ENCODE assay signal across 8 cellular contexts in the genomic region with DNA sequence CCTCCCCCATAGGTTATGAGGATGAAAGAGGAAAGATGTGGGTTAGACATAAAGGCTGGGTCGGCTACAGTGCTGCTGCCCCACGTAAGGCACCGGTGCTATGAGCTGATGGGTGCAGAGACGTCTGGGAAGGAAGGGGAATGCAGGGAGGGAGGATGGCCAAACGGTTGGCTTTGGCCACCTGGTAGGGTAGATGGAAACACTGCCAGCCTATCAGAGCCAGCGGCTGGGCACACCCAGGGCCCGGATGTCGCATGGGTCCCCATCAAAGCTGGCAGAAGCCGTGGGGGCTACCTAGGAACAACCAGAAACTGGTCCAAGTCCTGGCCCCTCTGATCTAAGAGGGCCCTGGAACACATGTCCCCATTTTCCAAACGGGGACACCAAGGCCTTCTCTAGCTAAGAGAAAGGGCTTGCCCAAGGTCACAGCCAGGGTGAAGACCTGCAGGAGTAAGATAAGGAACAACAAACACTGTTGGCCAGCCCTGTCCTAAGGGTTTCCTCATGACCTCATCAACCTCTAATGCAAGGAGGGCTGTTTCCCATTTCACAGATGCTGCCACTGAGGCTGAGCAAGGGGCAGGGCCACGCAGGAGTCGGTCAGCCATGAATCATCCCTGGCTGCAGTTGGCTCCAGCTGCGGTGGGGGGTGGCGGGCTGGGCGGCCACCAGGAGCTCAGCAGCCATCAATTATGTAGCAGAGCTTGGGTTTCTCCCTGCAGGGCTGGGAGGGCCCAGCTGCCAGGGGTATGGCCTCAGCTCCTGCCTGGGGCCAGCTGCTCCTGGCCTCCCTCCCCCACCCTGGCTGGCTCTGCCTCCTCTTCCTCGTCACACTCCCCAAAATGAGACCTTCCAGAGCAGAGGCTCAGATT. TPM values are rescaled to one million over a fixed set of nuclear protein-coding genes. Genes with fewer than 3 reads are reported as not detected.
DNase-seq lines count a peak whose midpoint lies in the region; ATAC-seq and TF ChIP-seq lines count a peak whose summit lies in the region.

No MANE protein-coding gene starts in this region.

- no peak for TF ChIP-seq EP300 in esophagus muscularis mucosa (IDR thresholded peaks at IDR 0.05)

- H3K27me3 ChIP-seq in OCI-LY1 (ENCODE audit: insufficient read depth, low read length) (no peaks in the 10 kb centered on the region), esophagus muscularis mucosa (no peaks in the 10 kb centered on the region), psoas muscle (ENCODE audit: insufficient read depth in 3 of 3, low read length in 2 of 3) (no peaks in the 10 kb centered on the region), upper lobe of right lung (no peaks in the 10 kb centered on the region)

- H3K4me2 ChIP-seq in OCI-LY1 (ENCODE audit: low read length) = no peak overlapping the region

- peak overlapping the region; percentile 67 for H3K27ac ChIP-seq in OCI-LY1 (ENCODE audit: low read depth, low read length, poor library complexity, severe bottlenecking)
- peak overlapping the region; percentile 35 to 68 (median 46) for H3K27ac ChIP-seq in esophagus muscularis mucosa (replicated peaks in 1 of 4)
- H3K27ac ChIP-seq in psoas muscle = peak overlapping the region; percentile 88
- H3K27ac ChIP-seq in upper lobe of right lung = no peak overlapping the region

- no peaks in the 10 kb centered on the region for H3F3A ChIP-seq in OCI-LY1 (ENCODE audit: insufficient read depth, low read length)

- no peak overlapping the region; the same call in 1 of the 2 replicates for H3K9ac ChIP-seq in OCI-LY1 (ENCODE audit: low read length)

- H3K79me2 ChIP-seq in OCI-LY1 (ENCODE audit: insufficient read depth, low read length) = peaks cover 12% of the 10 kb centered on the region; the same call in 1 of the 2 replicates

- H3K36me3 ChIP-seq in OCI-LY1 (ENCODE audit: insufficient read depth, low read length) (peaks cover 6% of the 10 kb centered on the region; the same call in 1 of the 2 replicates), esophagus muscularis mucosa (peaks cover 0 to 22% (median 13%) of the 10 kb centered on the region in 4 donors), psoas muscle (ENCODE audit: insufficient read depth in 1 of 2, low read depth in 1 of 2) (peaks cover 0 to 23% of the 10 kb centered on the region in 2 donors), upper lobe of right lung (peaks cover 8% of the 10 kb centered on the region)

- H3K4me3 ChIP-seq in OCI-LY1 (ENCODE audit: low read depth, low read length, poor library complexity, severe bottlenecking) = no peak overlapping the region
- no peak overlapping the region for H3K4me3 ChIP-seq in esophagus muscularis mucosa
- H3K4me3 ChIP-seq in psoas muscle = peak overlapping the region; percentile 43
- H3K4me3 ChIP-seq in upper lobe of right lung = no peak overlapping the region

- intact Hi-C loops in esophagus muscularis mucosa (cut with DNase I) = no loop called here
- intact Hi-C loops in psoas muscle (cut with DNase I) = no loop called here
- intact Hi-C loops in upper lobe of right lung (cut with DNase I) = no loop called here

- ATAC-seq in psoas muscle (peak; percentile 86 to 87 (median 86)), upper lobe of right lung (no peak), GM18505 (IDR thresholded peaks at IDR 0.05; ENCODE audit: unreplicated experiment) (no peak), HG02642 (IDR thresholded peaks at IDR 0.05; ENCODE audit: poor library complexity, unreplicated experiment) (no peak)

- WGBS in esophagus muscularis mucosa = 62% methylated on average over 16 of the region's 16 CpGs
- 45 to 53% (median 48%) methylated on average over 16 of the region's 16 CpGs for whole genome bisulfite sequencing in psoas muscle, 3 donors

- no peak overlapping the region for H2AFZ ChIP-seq in OCI-LY1 (ENCODE audit: low read length)

- DNase-seq in ELR (ENCODE audit: low read depth) = peak; percentile 63
- no peak for DNase-seq in esophagus muscularis mucosa (ENCODE audit: extremely low spot score)
- DNase-seq in psoas muscle = peak; percentile 89 to 95
- no peak for DNase-seq in upper lobe of right lung
- DNase-seq in NCI-H187 (lab: John Stamatoyannopoulos, UW) = no peak

- H3K9me2 ChIP-seq in OCI-LY1 (ENCODE audit: low read depth, low read length) = no peaks in the 10 kb centered on the region

- H4K20me1 ChIP-seq in OCI-LY1 (ENCODE audit: insufficient read depth, low read length) = no peaks in the 10 kb centered on the region

- TF ChIP-seq CTCF in OCI-LY1 (IDR thresholded peaks at IDR 0.05; ENCODE audit: low read length) (no peak), esophagus muscularis mucosa (IDR thresholded peaks at IDR 0.05) (no peak), psoas muscle (IDR thresholded peaks at IDR 0.05) (no peak), upper lobe of right lung (IDR thresholded peaks at IDR 0.05) (no peak)

- no peak for TF ChIP-seq POLR2A in esophagus muscularis mucosa (IDR thresholded peaks at IDR 0.05; ENCODE audit: low read depth)
- no peak for TF ChIP-seq POLR2A in GM18505 (IDR thresholded peaks at IDR 0.05; ENCODE audit: borderline replicate concordance, extremely low read depth, insufficient read depth, insufficient read length)

- H3K9me3 ChIP-seq in OCI-LY1 (ENCODE audit: low read length) (no peaks in the 10 kb centered on the region), esophagus muscularis mucosa (no peaks in the 10 kb centered on the region), psoas muscle (no peaks in the 10 kb centered on the region), upper lobe of right lung (no peaks in the 10 kb centered on the region)

- peaks cover 57% of the 10 kb centered on the region for H3K4me1 ChIP-seq in OCI-LY1 (ENCODE audit: insufficient read depth, low read length, severe bottlenecking)
- H3K4me1 ChIP-seq in esophagus muscularis mucosa = peaks cover 16 to 51% (median 46%) of the 10 kb centered on the region in 4 donors
- peaks cover 29% of the 10 kb centered on the region for H3K4me1 ChIP-seq in psoas muscle
- H3K4me1 ChIP-seq in upper lobe of right lung = peaks cover 15% of the 10 kb centered on the region

RNA-seq across cellular contexts. Expression of a gene that starts 4.9 kb away (rescaled TPM):
- total RNA-seq in esophagus muscularis mucosa = 10 to 100 TPM; 71.6 to 92.3 (median 88.5) TPM
- total RNA-seq in psoas muscle = 10 to 100 TPM; 33.8 to 56.8 (median 45.1) TPM
- polyA plus RNA-seq in psoas muscle = 10 to 100 TPM; 22.2 to 33.5 (median 28.0) TPM
- 88.4 TPM for total RNA-seq in upper lobe of right lung

RNA-seq across cellular contexts. Expression of a gene that starts 13.2 kb away (rescaled TPM):
- 10 to 100 TPM; 23.9 to 44.2 (median 32.1) TPM for total RNA-seq in esophagus muscularis mucosa
- total RNA-seq in psoas muscle = 10 to 100 TPM in 3 of 4 donors, 1 to 10 TPM in 1; 8.4 to 17.8 (median 14.8) TPM
- polyA plus RNA-seq in psoas muscle = 10 to 100 TPM; 12.7 to 18.1 (median 13.7) TPM
- 20.7 TPM for total RNA-seq in upper lobe of right lung

RNA-seq across cellular contexts. Expression of a gene that starts 57.6 kb away (rescaled TPM):
- total RNA-seq in esophagus muscularis mucosa (1 to 10 TPM; 3.0 to 5.5 (median 4.3) TPM), psoas muscle (1 to 10 TPM; 2.1 to 4.7 (median 4.2) TPM), upper lobe of right lung (13.2 TPM)
- polyA plus RNA-seq in psoas muscle = 1 to 10 TPM; 2.3 to 5.2 (median 4.7) TPM

Comparison
In these comparisons a context has a peak if more than half of its experiments do, and no peak if none do; other contexts are left out.
1. DNase-seq: peak in ELR (single experiment) and psoas muscle (2 of 2); none in esophagus muscularis mucosa (single experiment), upper lobe of right lung (single experiment) and NCI-H187 (0 of 2).
2. ATAC-seq: peak in psoas muscle (4 of 4); none in upper lobe of right lung (single experiment), GM18505 (single experiment) and HG02642 (single experiment).